In the genomic region with DNA sequence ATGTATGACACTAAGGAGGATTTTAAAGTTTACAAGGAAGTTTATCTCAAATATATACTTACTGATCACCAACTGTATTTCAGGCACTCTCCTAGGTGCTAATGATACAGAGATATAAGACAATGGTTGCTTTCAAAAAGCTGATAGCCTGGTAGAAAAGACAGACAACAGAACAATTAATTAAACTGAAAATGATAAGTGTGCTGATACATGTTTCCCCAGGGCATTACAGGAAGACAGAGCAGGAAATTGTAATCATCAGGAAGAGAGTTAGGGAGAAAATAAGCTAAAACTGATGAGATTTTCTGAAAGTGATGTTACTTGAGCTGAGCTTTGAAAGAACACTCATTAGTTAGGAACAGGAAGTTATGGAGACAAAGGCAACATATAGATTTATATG, we compare ENCODE assay signal across 19 cellular contexts.
"Had no signal": no experiment of that assay in that cellular context is flagged by ENCODE, and none has a peak within 500 bp of the region (broad histone marks: within the 10 kb centered on the region; RNA-seq: fewer than 3 reads in every experiment).

No MANE protein-coding gene starts in this region.

- DNase-seq: effector CD4-positive, alpha-beta T cell; gastrocnemius medialis; heart right ventricle; hypothalamus; mammary epithelial cell; mucosa of descending colon; naive thymus-derived CD8-positive, alpha-beta T cell; psoas muscle; retina; stimulated activated CD4-positive, alpha-beta T cell treated with anti-CD3 and anti-CD28 coated beads, Interleukin-2, amount 100 ng/mL, for 24 hours; stimulated activated naive CD4-positive, alpha-beta T cell; stomach; trophoblast cell had no signal

- H3K4me1 ChIP-seq: gastrocnemius medialis, psoas muscle, stomach had no signal

- H3K4me3 ChIP-seq: coronary artery, gastrocnemius medialis, heart right ventricle, mucosa of descending colon, psoas muscle, stomach had no signal

- H3K27me3 ChIP-seq: gastrocnemius medialis, heart right ventricle, neutrophil, stomach had no signal

- FAIRE-seq: islet of Langerhans had no signal

- H3K36me3 ChIP-seq: gastrocnemius medialis, heart right ventricle, neutrophil, stomach had no signal

- H3K9me3 ChIP-seq: gastrocnemius medialis, heart right ventricle, mucosa of descending colon, neutrophil, psoas muscle, stomach had no signal

- H3K27ac ChIP-seq: coronary artery, gastrocnemius medialis, heart right ventricle, neutrophil, psoas muscle, stomach had no signal

- ATAC-seq: esophagus mucosa; gastrocnemius medialis; heart right ventricle; left lobe of liver; mucosa of descending colon; naive thymus-derived CD8-positive, alpha-beta T cell; psoas muscle; sciatic nerve had no signal
